Comparison of ENCODE assay signal across 32 cellular contexts in the genomic region with DNA sequence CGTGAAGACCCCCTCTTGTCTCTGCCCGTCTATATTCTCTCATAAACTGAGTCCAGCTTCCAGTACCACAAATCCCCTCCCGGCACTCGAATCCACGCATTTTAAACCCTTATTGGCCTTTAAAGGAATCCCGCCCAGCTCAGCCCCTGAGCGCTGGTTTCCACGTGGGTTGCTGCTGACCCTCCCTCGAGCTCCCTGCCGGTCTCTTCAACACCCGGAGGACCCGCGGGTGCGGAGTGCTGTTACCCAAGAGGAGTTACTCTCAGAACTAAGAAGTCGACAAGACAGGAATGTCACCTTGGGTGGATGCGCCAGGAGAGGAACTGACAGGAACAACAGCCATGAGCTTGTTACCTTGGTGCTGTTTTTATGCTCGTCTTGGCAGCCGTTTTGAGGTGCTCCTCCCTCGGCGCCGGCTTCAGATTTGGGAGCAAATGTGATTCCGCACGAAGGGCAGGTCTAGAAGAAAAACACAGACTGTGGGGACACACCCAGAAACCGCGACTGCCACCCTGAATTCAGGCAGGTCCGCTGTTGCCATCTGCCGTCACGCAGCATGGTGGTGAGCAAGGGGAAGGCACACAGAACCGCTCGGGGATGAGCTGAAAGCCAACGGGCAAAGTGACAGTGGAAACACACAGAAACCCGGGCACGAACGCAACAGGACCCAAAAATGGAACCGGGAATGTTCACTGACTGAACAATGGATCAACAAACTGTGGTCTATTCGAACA.
"Had no signal": no experiment of that assay in that cellular context is flagged by ENCODE, and none has a peak within 500 bp of the region (broad histone marks: within the 10 kb centered on the region; RNA-seq: fewer than 3 reads in every experiment).

No MANE protein-coding gene starts in this region.

- H3K36me3 Mint-ChIP-seq: activated naive CD8-positive, alpha-beta T cell treated with anti-CD3 and anti-CD28 coated beads, Interleukin-2, amount 10 ng/mL, durations not matched to agents 7 days and 5 days had no signal

- H3K36me3 ChIP-seq: adrenal gland, breast epithelium, Peyer's patch had no signal

- H3K4me3 ChIP-seq: adrenal gland, body of pancreas, breast epithelium, Peyer's patch had no signal

- H3K4me3 Mint-ChIP-seq: activated CD4-positive, alpha-beta memory T cell treated with anti-CD3 and anti-CD28 coated beads, Interleukin-2, amount 10 ng/mL, durations not matched to agents 7 days and 5 days; activated CD4-positive, alpha-beta T cell treated with anti-CD3 and anti-CD28 coated beads for 36 hours; activated naive CD8-positive, alpha-beta T cell treated with anti-CD3 and anti-CD28 coated beads, Interleukin-2, amount 10 ng/mL, durations not matched to agents 7 days and 5 days; activated T-cell treated with anti-CD3 and anti-CD28 coated beads, Interleukin-2, amount 50 U/mL, for 72 hours; activated T-helper 17 cell treated with anti-CD3 and anti-CD28 coated beads, Interleukin-2, amount 50 U/mL, for 72 hours had no signal

- H3K27ac Mint-ChIP-seq: activated CD4-positive, alpha-beta memory T cell treated with anti-CD3 and anti-CD28 coated beads, Interleukin-2, amount 10 ng/mL, durations not matched to agents 7 days and 5 days; activated CD4-positive, alpha-beta T cell treated with anti-CD3 and anti-CD28 coated beads for 36 hours; activated naive CD8-positive, alpha-beta T cell treated with anti-CD3 and anti-CD28 coated beads, Interleukin-2, amount 10 ng/mL, durations not matched to agents 7 days and 5 days; activated T-cell treated with anti-CD3 and anti-CD28 coated beads, Interleukin-2, amount 50 U/mL, for 72 hours; activated T-helper 17 cell treated with anti-CD3 and anti-CD28 coated beads, Interleukin-2, amount 50 U/mL, for 72 hours had no signal

- DNase-seq: activated CD4-positive, alpha-beta memory T cell treated with anti-CD3 and anti-CD28 coated beads, Interleukin-2, amount 10 ng/mL, durations not matched to agents 7 days and 5 days; activated effector memory CD4-positive, alpha-beta T cell treated with anti-CD3 and anti-CD28 coated beads, Interleukin-2, amount 50 U/mL, for 16 hours; activated naive CD4-positive, alpha-beta T cell; activated naive CD4-positive, alpha-beta T cell treated with anti-CD3 and anti-CD28 coated beads, Interleukin-2, amount 50 U/mL, for 16 hours; activated naive CD8-positive, alpha-beta T cell treated with anti-CD3 and anti-CD28 coated beads, Interleukin-2, amount 10 ng/mL, durations not matched to agents 7 days and 5 days; activated T-cell treated with anti-CD3 and anti-CD28 coated beads, Interleukin-2, amount 50 U/mL, for 1 hour; activated T-cell treated with anti-CD3 and anti-CD28 coated beads, Interleukin-2, amount 50 U/mL, for 72 hours; adrenal gland; cerebellar nuclear complex; Karpas-422; KBM-7; NCI-H1105 treated with DMSO at 0.1 percent for 48 hours; NCI-H1436; NCI-H1694; NCI-H1930; NCI-H2081 treated with DMSO at 0.1 percent for 48 hours; NCI-H226; NCI-H446 treated with DMSO at 0.1 percent for 48 hours; NCI-H524; PC-3; Peyer's patch; RPMI8226; SW 1271; T-helper 1 cell; T-helper 2 cell; T-helper 9 cell had no signal

- H3K27me3 Mint-ChIP-seq: activated CD4-positive, alpha-beta memory T cell treated with anti-CD3 and anti-CD28 coated beads, Interleukin-2, amount 10 ng/mL, durations not matched to agents 7 days and 5 days; activated CD4-positive, alpha-beta T cell treated with anti-CD3 and anti-CD28 coated beads for 36 hours; activated naive CD8-positive, alpha-beta T cell treated with anti-CD3 and anti-CD28 coated beads, Interleukin-2, amount 10 ng/mL, durations not matched to agents 7 days and 5 days; activated T-helper 17 cell treated with anti-CD3 and anti-CD28 coated beads, Interleukin-2, amount 50 U/mL, for 72 hours had no signal

- H3K9me3 Mint-ChIP-seq: activated CD4-positive, alpha-beta memory T cell treated with anti-CD3 and anti-CD28 coated beads, Interleukin-2, amount 10 ng/mL, durations not matched to agents 7 days and 5 days; activated naive CD8-positive, alpha-beta T cell treated with anti-CD3 and anti-CD28 coated beads, Interleukin-2, amount 10 ng/mL, durations not matched to agents 7 days and 5 days; activated T-cell treated with anti-CD3 and anti-CD28 coated beads, Interleukin-2, amount 50 U/mL, for 72 hours; activated T-helper 17 cell treated with anti-CD3 and anti-CD28 coated beads, Interleukin-2, amount 50 U/mL, for 72 hours had no signal

- H3K4me1 Mint-ChIP-seq: activated CD4-positive, alpha-beta memory T cell treated with anti-CD3 and anti-CD28 coated beads, Interleukin-2, amount 10 ng/mL, durations not matched to agents 7 days and 5 days; activated CD4-positive, alpha-beta T cell treated with anti-CD3 and anti-CD28 coated beads for 36 hours; activated naive CD8-positive, alpha-beta T cell treated with anti-CD3 and anti-CD28 coated beads, Interleukin-2, amount 10 ng/mL, durations not matched to agents 7 days and 5 days; activated T-helper 17 cell treated with anti-CD3 and anti-CD28 coated beads, Interleukin-2, amount 50 U/mL, for 72 hours had no signal

- H3K27ac ChIP-seq: adrenal gland, body of pancreas, breast epithelium, Peyer's patch had no signal

- H3K27me3 ChIP-seq: adrenal gland, body of pancreas, breast epithelium, Peyer's patch had no signal

- ATAC-seq: activated CD4-positive, CD25-positive, alpha-beta regulatory T cell treated with anti-CD3 and anti-CD28 coated beads, Interleukin-2, amount 50 U/mL, for 24 hours; activated T-cell treated with anti-CD3 and anti-CD28 coated beads, Interleukin-2, amount 50 U/mL, for 72 hours; activated T-helper 17 cell treated with anti-CD3 and anti-CD28 coated beads, Interleukin-2, amount 50 U/mL, for 72 hours; body of pancreas; PC-3; Right ventricle myocardium inferior had no signal

- H3K9me3 ChIP-seq: adrenal gland, body of pancreas, breast epithelium, Peyer's patch had no signal

- H3K4me1 ChIP-seq: adrenal gland, breast epithelium, Peyer's patch had no signal
